8 cellular contexts compared by ENCODE assay signal in the genomic region with DNA sequence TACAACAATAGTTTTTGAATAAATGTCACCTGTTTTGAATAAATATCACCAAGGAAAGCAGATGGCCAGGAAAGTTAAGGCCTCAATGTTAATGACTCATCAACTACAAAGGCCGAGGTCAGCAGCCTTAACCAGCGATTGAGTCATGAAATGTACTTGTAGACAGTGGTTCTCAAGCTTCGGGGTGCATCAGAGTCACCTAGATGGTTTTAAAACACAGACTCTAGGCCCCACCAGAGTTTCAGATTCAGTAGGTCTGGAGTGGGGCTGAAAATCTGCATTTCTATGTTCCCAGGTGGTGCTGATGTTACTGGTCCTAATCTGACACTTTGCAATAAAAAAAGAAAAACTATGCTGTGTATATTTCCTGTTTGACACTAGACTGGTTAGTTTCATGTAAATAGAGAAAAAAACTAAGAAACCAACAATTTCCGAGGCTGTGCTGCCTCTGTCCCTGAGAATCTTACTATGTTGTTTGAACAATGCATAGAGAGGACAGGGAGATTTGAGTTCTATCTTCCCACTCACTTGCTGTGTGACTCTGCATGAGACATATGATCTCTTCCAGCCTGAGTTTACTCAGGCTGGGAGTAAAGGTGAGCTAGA. TPM values are rescaled to one million over a fixed set of nuclear protein-coding genes. Genes with fewer than 3 reads are reported as not detected.
DNase-seq lines count a peak whose midpoint lies in the region; ATAC-seq and TF ChIP-seq lines count a peak whose summit lies in the region.

No MANE protein-coding gene starts in this region.

- POLR2A ChIA-PET in activated CD4-positive, alpha-beta memory T cell treated with anti-CD3 and anti-CD28 coated beads, Interleukin-2, amount 10 ng/mL, durations not matched to agents 7 days and 5 days (lab: Charles Lee), result interaction anchor here (1.0 to 4.6 kb wide), 7 partner anchors 10 to 83 kb away, joined by 3 to 25 read pairs (median 3); a partner anchor contains a TSS

- no peak overlapping the region for H3K4me3 ChIP-seq in Jurkat, Clone E6-1 (ENCODE audit: low read length)

- H3K27me3 Mint-ChIP-seq in activated CD4-positive, alpha-beta memory T cell treated with anti-CD3 and anti-CD28 coated beads, Interleukin-2, amount 10 ng/mL, durations not matched to agents 7 days and 5 days, result no peaks in the 10 kb centered on the region
- H3K27me3 Mint-ChIP-seq in glutamatergic neuron (ENCODE audit: unreplicated experiment), result peaks cover 5% of the 10 kb centered on the region

- peak; percentile 84 for DNase-seq in EH (ENCODE audit: low read depth)
- peak; percentile 32 for DNase-seq in Jurkat, Clone E6-1 (ENCODE audit: low read depth, low spot score)
- peak; percentile 68 for DNase-seq in activated CD4-positive, alpha-beta memory T cell treated with anti-CD3 and anti-CD28 coated beads, Interleukin-2, amount 10 ng/mL, durations not matched to agents 7 days and 5 days
- DNase-seq in foreskin keratinocyte, result peak in 1 of 2 donors; percentile 59
- DNase-seq in stimulated activated naive CD4-positive, alpha-beta T cell treated with Interleukin-2 at 50 U/mL for 16 hours (lab: John Stamatoyannopoulos, UW), result peak; percentile 55
- DNase-seq in glutamatergic neuron, result no peak
- no peak for DNase-seq in NCI-H187 (lab: John Stamatoyannopoulos, UW)

- no peaks in the 10 kb centered on the region for H3K4me1 ChIP-seq in foreskin keratinocyte

- TF ChIP-seq CTCF in foreskin keratinocyte (conservative IDR thresholded peaks at IDR 0.05), result no peak
- TF ChIP-seq CTCF in glutamatergic neuron (IDR thresholded peaks at IDR 0.05; ENCODE audit: partially characterized antibody, unreplicated experiment), result no peak

- no peaks in the 10 kb centered on the region for H3K27me3 ChIP-seq in foreskin keratinocyte

- peak overlapping the region; percentile 91 for H3K27ac Mint-ChIP-seq in activated CD4-positive, alpha-beta memory T cell treated with anti-CD3 and anti-CD28 coated beads, Interleukin-2, amount 10 ng/mL, durations not matched to agents 7 days and 5 days
- no peak overlapping the region for H3K27ac Mint-ChIP-seq in glutamatergic neuron (ENCODE audit: unreplicated experiment)

- ATAC-seq in GM21619 (IDR thresholded peaks at IDR 0.05; ENCODE audit: unreplicated experiment), result peak; percentile 78
- ATAC-seq in foreskin keratinocyte, result peak; percentile 69

- H3K9me3 Mint-ChIP-seq in activated CD4-positive, alpha-beta memory T cell treated with anti-CD3 and anti-CD28 coated beads, Interleukin-2, amount 10 ng/mL, durations not matched to agents 7 days and 5 days, result no peaks in the 10 kb centered on the region
- H3K9me3 Mint-ChIP-seq in glutamatergic neuron (ENCODE audit: unreplicated experiment), result peaks cover 2% of the 10 kb centered on the region

- peaks cover 97% of the 10 kb centered on the region for H3K4me1 Mint-ChIP-seq in activated CD4-positive, alpha-beta memory T cell treated with anti-CD3 and anti-CD28 coated beads, Interleukin-2, amount 10 ng/mL, durations not matched to agents 7 days and 5 days
- no peaks in the 10 kb centered on the region for H3K4me1 Mint-ChIP-seq in glutamatergic neuron (ENCODE audit: low read depth, unreplicated experiment)

- no peak overlapping the region for H3K27ac ChIP-seq in foreskin keratinocyte

- H3K36me3 Mint-ChIP-seq in activated CD4-positive, alpha-beta memory T cell treated with anti-CD3 and anti-CD28 coated beads, Interleukin-2, amount 10 ng/mL, durations not matched to agents 7 days and 5 days (ENCODE audit: low read depth), result peaks cover 45% of the 10 kb centered on the region
- H3K36me3 Mint-ChIP-seq in glutamatergic neuron (ENCODE audit: unreplicated experiment), result no peaks in the 10 kb centered on the region

- H3K4me3 Mint-ChIP-seq in activated CD4-positive, alpha-beta memory T cell treated with anti-CD3 and anti-CD28 coated beads, Interleukin-2, amount 10 ng/mL, durations not matched to agents 7 days and 5 days, result peak overlapping the region; percentile 63
- H3K4me3 Mint-ChIP-seq in glutamatergic neuron (ENCODE audit: unreplicated experiment), result no peak overlapping the region

- CTCF ChIA-PET in activated CD4-positive, alpha-beta memory T cell treated with anti-CD3 and anti-CD28 coated beads, Interleukin-2, amount 10 ng/mL, durations not matched to agents 7 days and 5 days (lab: Charles Lee), result no interaction called here

RNA-seq across cellular contexts. Expression of a gene that starts 9.8 kb away (rescaled TPM):
- 39.3 TPM for polyA plus RNA-seq in Jurkat, Clone E6-1 (2012; ENCODE audit: insufficient read depth, insufficient read length)
- 10 to 100 TPM; 99.0 to 99.9 TPM for total RNA-seq in activated CD4-positive, alpha-beta memory T cell treated with anti-CD3 and anti-CD28 coated beads, Interleukin-2, amount 10 ng/mL, durations not matched to agents 7 days and 5 days
- total RNA-seq in foreskin keratinocyte, result 8.8 and 11.0 TPM in 2 replicates
- 6.7 and 10.2 TPM in 2 replicates for polyA plus RNA-seq in foreskin keratinocyte
- total RNA-seq in glutamatergic neuron (ENCODE audit: unreplicated experiment), result 4.9 TPM

RNA-seq across cellular contexts. Expression of a gene that starts 39.1 kb away (rescaled TPM):
- polyA plus RNA-seq in Jurkat, Clone E6-1 (2012; ENCODE audit: insufficient read depth, insufficient read length), result 15.2 TPM
- 10 to 100 TPM; 14.7 to 14.9 TPM for total RNA-seq in activated CD4-positive, alpha-beta memory T cell treated with anti-CD3 and anti-CD28 coated beads, Interleukin-2, amount 10 ng/mL, durations not matched to agents 7 days and 5 days
- total RNA-seq in foreskin keratinocyte (8.7 TPM in 2 replicates), glutamatergic neuron (ENCODE audit: unreplicated experiment) (14.4 TPM)
- polyA plus RNA-seq in foreskin keratinocyte, result 11.4 and 12.3 TPM in 2 replicates

RNA-seq across cellular contexts. Expression of a gene that starts 39.2 kb away (rescaled TPM):
- 17.3 TPM for polyA plus RNA-seq in Jurkat, Clone E6-1 (2012; ENCODE audit: insufficient read depth, insufficient read length)
- total RNA-seq in activated CD4-positive, alpha-beta memory T cell treated with anti-CD3 and anti-CD28 coated beads, Interleukin-2, amount 10 ng/mL, durations not matched to agents 7 days and 5 days, result 10 to 100 TPM; 28.9 to 29.3 TPM
- total RNA-seq in foreskin keratinocyte, result 12.7 and 14.9 TPM in 2 replicates
- polyA plus RNA-seq in foreskin keratinocyte, result 9.6 and 11.6 TPM in 2 replicates
- 6.4 TPM for total RNA-seq in glutamatergic neuron (ENCODE audit: unreplicated experiment)

Comparison
In these comparisons a context has a peak if more than half of its experiments do, and no peak if none do; other contexts are left out.
1. DNase-seq: peak in EH (single experiment), Jurkat, Clone E6-1 (single experiment), activated CD4-positive, alpha-beta memory T cell treated with anti-CD3 and anti-CD28 coated beads, Interleukin-2, amount 10 ng/mL, durations not matched to agents 7 days and 5 days (single experiment) and stimulated activated naive CD4-positive, alpha-beta T cell treated with Interleukin-2 at 50 U/mL for 16 hours (single experiment); none in glutamatergic neuron (single experiment) and NCI-H187 (0 of 2).